ENCODE assay signal across 8 cellular contexts in genomic region chr11:65492637-65493366, GRCh38. TPM values are rescaled to one million over a fixed set of nuclear protein-coding genes. Genes with fewer than 3 reads are reported as not detected.
DNase-seq lines count a peak whose midpoint lies in the region; ATAC-seq and TF ChIP-seq lines count a peak whose summit lies in the region.

No MANE protein-coding gene starts in this region.

- peak overlapping the region; percentile 43 for H3K9ac ChIP-seq in Loucy (ENCODE audit: low read depth, low read length, poor library complexity, severe bottlenecking)
- H3K9ac ChIP-seq in adipocyte (ENCODE audit: low read length) = peak overlapping the region; percentile 94
- H3K9ac ChIP-seq in skeletal muscle tissue (ENCODE audit: low read depth in 1 of 3, low read length in 3 of 3) = peak overlapping the region; percentile 78 to 85 (median 79)

- H3K4me3 Mint-ChIP-seq in activated CD8-positive, alpha-beta memory T cell treated with anti-CD3 and anti-CD28 coated beads, Interleukin-2, amount 10 ng/mL, durations not matched to agents 7 days and 5 days = no peak overlapping the region
- no peak overlapping the region for H3K4me3 Mint-ChIP-seq in effector memory CD8-positive, alpha-beta T cell

- H3K4me2 ChIP-seq in Loucy (ENCODE audit: low read depth, low read length, poor library complexity, severe bottlenecking) (no peak overlapping the region), hepatocyte (peak overlapping the region; percentile 54)

- H3K36me3 ChIP-seq in Loucy (ENCODE audit: insufficient read depth, low read length) (no peaks in the 10 kb centered on the region), adipocyte (ENCODE audit: control insufficient read depth, insufficient read depth, low read length, severe bottlenecking) (no peaks in the 10 kb centered on the region), hepatocyte (replicated peaks; ENCODE audit: insufficient read depth, low read depth) (no peaks in the 10 kb centered on the region), skeletal muscle tissue (ENCODE audit: control insufficient read depth in 3 of 3, insufficient read depth in 3 of 3, low read length in 3 of 3) (no peaks in the 10 kb centered on the region)

- H2AFZ ChIP-seq in Loucy (ENCODE audit: low read length) (peak overlapping the region; percentile 58; the same call in 1 of the 2 replicates), hepatocyte (no peak overlapping the region)

- 74% methylated on average over 6 of the region's 6 CpGs for WGBS in hepatocyte (ENCODE audit: low lambda C conversion rate, missing lambda C conversion rate)

- H3K4me1 Mint-ChIP-seq in activated CD8-positive, alpha-beta memory T cell treated with anti-CD3 and anti-CD28 coated beads, Interleukin-2, amount 10 ng/mL, durations not matched to agents 7 days and 5 days = peaks cover 43% of the 10 kb centered on the region
- peaks cover 13 to 24% of the 10 kb centered on the region in 2 donors for H3K4me1 Mint-ChIP-seq in effector memory CD8-positive, alpha-beta T cell (ENCODE audit: low read depth in 2 of 2)

- H3K27me3 ChIP-seq in Loucy (ENCODE audit: insufficient read depth, low read length, poor library complexity, severe bottlenecking) (peaks cover 1% of the 10 kb centered on the region), adipocyte (replicated peaks; ENCODE audit: control insufficient read depth, insufficient read depth, low read length) (no peaks in the 10 kb centered on the region), hepatocyte (no peaks in the 10 kb centered on the region), skeletal muscle tissue (ENCODE audit: control insufficient read depth in 3 of 3, insufficient read depth in 3 of 3, low read length in 3 of 3) (no peaks in the 10 kb centered on the region)

- peaks cover 12% of the 10 kb centered on the region for H3F3A ChIP-seq in Loucy (ENCODE audit: low read depth)

- H3K4me3 ChIP-seq in Loucy (ENCODE audit: low read length, poor library complexity, severe bottlenecking) (no peak overlapping the region), adipocyte (ENCODE audit: low read length) (peak overlapping the region; percentile 71), hepatocyte (no peak overlapping the region), skeletal muscle tissue (ENCODE audit: low read length in 3 of 3) (peak overlapping the region; percentile 9 to 64 (median 43))

- H4K20me1 ChIP-seq in Loucy (ENCODE audit: insufficient read depth, low read length, poor library complexity, severe bottlenecking) (no peaks in the 10 kb centered on the region), hepatocyte (ENCODE audit: insufficient read depth, poor library complexity, severe bottlenecking) (no peaks in the 10 kb centered on the region)

- H3K9me2 ChIP-seq in Loucy (replicated peaks; ENCODE audit: low read depth, low read length) = no peaks in the 10 kb centered on the region
- H3K9me2 ChIP-seq in hepatocyte (replicated peaks; ENCODE audit: insufficient read depth) = no peaks in the 10 kb centered on the region

- no peak for DNase-seq in activated CD8-positive, alpha-beta memory T cell treated with anti-CD3 and anti-CD28 coated beads, Interleukin-2, amount 10 ng/mL, durations not matched to agents 7 days and 5 days
- DNase-seq in activated CD8-positive, alpha-beta memory T cell treated with anti-CD3 and anti-CD28 coated beads, Interleukin-2, amount 50 U/mL, for 4 hours = no peak
- DNase-seq in adipocyte (ENCODE audit: low read depth) (peak; percentile 82), hepatocyte (ENCODE audit: low spot score) (peak; percentile 70), NCI-H1436 (lab: John Stamatoyannopoulos, UW) (no peak)
- no peak for DNase-seq in effector memory CD8-positive, alpha-beta T cell

- H3K9me3 Mint-ChIP-seq in activated CD8-positive, alpha-beta memory T cell treated with anti-CD3 and anti-CD28 coated beads, Interleukin-2, amount 10 ng/mL, durations not matched to agents 7 days and 5 days (ENCODE audit: low read depth) = no peaks in the 10 kb centered on the region
- H3K9me3 Mint-ChIP-seq in effector memory CD8-positive, alpha-beta T cell = no peaks in the 10 kb centered on the region

- ATAC-seq in activated CD8-positive, alpha-beta memory T cell treated with anti-CD3 and anti-CD28 coated beads, Interleukin-2, amount 10 ng/mL, durations not matched to agents 7 days and 5 days = no peak
- ATAC-seq in effector memory CD8-positive, alpha-beta T cell (replicated peaks) = no peak

- H3K9me3 ChIP-seq in Loucy (ENCODE audit: insufficient read depth, low read depth, low read length) = no peaks in the 10 kb centered on the region
- no peaks in the 10 kb centered on the region for H3K9me3 ChIP-seq in adipocyte (ENCODE audit: control insufficient read depth, low read length)
- no peaks in the 10 kb centered on the region for H3K9me3 ChIP-seq in hepatocyte (ENCODE audit: low read depth)
- no peaks in the 10 kb centered on the region for H3K9me3 ChIP-seq in skeletal muscle tissue (ENCODE audit: control insufficient read depth in 3 of 3, low read length in 3 of 3)

- CTCF ChIA-PET in activated CD8-positive, alpha-beta memory T cell treated with anti-CD3 and anti-CD28 coated beads, Interleukin-2, amount 10 ng/mL, durations not matched to agents 7 days and 5 days (lab: Charles Lee) = interaction anchor here (0.9 to 10.7 kb wide), 4 partner anchors 15 to 60 kb away, joined by 3 to 102 read pairs (median 4); no protein-coding TSS in a partner anchor

- H3K27ac Mint-ChIP-seq in activated CD8-positive, alpha-beta memory T cell treated with anti-CD3 and anti-CD28 coated beads, Interleukin-2, amount 10 ng/mL, durations not matched to agents 7 days and 5 days = peak overlapping the region; percentile 50
- peak overlapping the region in 1 of 2 donors; percentile 29 for H3K27ac Mint-ChIP-seq in effector memory CD8-positive, alpha-beta T cell

- no peaks in the 10 kb centered on the region for H3K36me3 Mint-ChIP-seq in activated CD8-positive, alpha-beta memory T cell treated with anti-CD3 and anti-CD28 coated beads, Interleukin-2, amount 10 ng/mL, durations not matched to agents 7 days and 5 days
- no peaks in the 10 kb centered on the region for H3K36me3 Mint-ChIP-seq in effector memory CD8-positive, alpha-beta T cell (ENCODE audit: insufficient read depth)

- TF ChIP-seq CTCF in Loucy (conservative IDR thresholded peaks at IDR 0.05; ENCODE audit: low read length) (no peak), hepatocyte (IDR thresholded peaks at IDR 0.05; ENCODE audit: poor library complexity) (no peak)

- H3K79me2 ChIP-seq in Loucy (ENCODE audit: insufficient read depth, low read length) (peaks cover 22% of the 10 kb centered on the region), hepatocyte (peaks cover 58% of the 10 kb centered on the region)

- H3K27me3 Mint-ChIP-seq in activated CD8-positive, alpha-beta memory T cell treated with anti-CD3 and anti-CD28 coated beads, Interleukin-2, amount 10 ng/mL, durations not matched to agents 7 days and 5 days = no peaks in the 10 kb centered on the region
- no peaks in the 10 kb centered on the region for H3K27me3 Mint-ChIP-seq in effector memory CD8-positive, alpha-beta T cell

- H3K4me1 ChIP-seq in Loucy (ENCODE audit: insufficient read depth, low read length, poor library complexity, severe bottlenecking) (peaks cover 58% of the 10 kb centered on the region), adipocyte (ENCODE audit: control insufficient read depth, insufficient read depth, low read length) (peaks cover 89% of the 10 kb centered on the region), hepatocyte (ENCODE audit: insufficient read depth) (peaks cover 91% of the 10 kb centered on the region), skeletal muscle tissue (ENCODE audit: control insufficient read depth in 3 of 3, insufficient read depth in 3 of 3, low read length in 3 of 3) (peaks cover 87 to 89% (median 89%) of the 10 kb centered on the region in 3 donors)

- H3K27ac ChIP-seq in hepatocyte (peak overlapping the region; percentile 96), skeletal muscle tissue (ENCODE audit: low read depth, low read length) (peak overlapping the region; percentile 100)

RNA-seq across cellular contexts. Expression of gene MALAT1, which starts 6.0 kb away (rescaled TPM):
- total RNA-seq in activated CD8-positive, alpha-beta memory T cell treated with anti-CD3 and anti-CD28 coated beads, Interleukin-2, amount 10 ng/mL, durations not matched to agents 7 days and 5 days = 1,000 to 10,000 TPM; 4,026 to 5,234 TPM
- total RNA-seq in hepatocyte (8,000 and 8,677 TPM in 2 replicates), skeletal muscle tissue (7,794 TPM)
- 16,690 and 29,129 TPM in 2 replicates for polyA plus RNA-seq in hepatocyte

RNA-seq across cellular contexts. Expression of gene SCYL1, which starts 32.1 kb away (rescaled TPM):
- total RNA-seq in activated CD8-positive, alpha-beta memory T cell treated with anti-CD3 and anti-CD28 coated beads, Interleukin-2, amount 10 ng/mL, durations not matched to agents 7 days and 5 days = 10 to 100 TPM; 68.0 to 76.7 TPM
- 80.4 and 83.9 TPM in 2 replicates for total RNA-seq in hepatocyte
- 162 and 167 TPM in 2 replicates for polyA plus RNA-seq in hepatocyte
- total RNA-seq in skeletal muscle tissue = 36.0 TPM

Comparison
In these comparisons a context has a peak if more than half of its experiments do, and no peak if none do; other contexts are left out.
1. DNase-seq: peak in adipocyte (single experiment) and hepatocyte (single experiment); none in activated CD8-positive, alpha-beta memory T cell treated with anti-CD3 and anti-CD28 coated beads, Interleukin-2, amount 10 ng/mL, durations not matched to agents 7 days and 5 days (single experiment), activated CD8-positive, alpha-beta memory T cell treated with anti-CD3 and anti-CD28 coated beads, Interleukin-2, amount 50 U/mL, for 4 hours (single experiment), NCI-H1436 (single experiment) and effector memory CD8-positive, alpha-beta T cell (0 of 3).
2. H3K4me3 ChIP-seq: peak in adipocyte (single experiment) and skeletal muscle tissue (3 of 3); none in Loucy (single experiment) and hepatocyte (single experiment).
3. H3K9ac ChIP-seq: peak in every context shown above with its lines; median percentile 94 in adipocyte; 79 in skeletal muscle tissue; 43 in Loucy.